Comparison of ENCODE assay signal across 8 cellular contexts in genomic region chr16:11796227-11797165, GRCh38. TPM values are rescaled to one million over a fixed set of nuclear protein-coding genes. Genes with fewer than 3 reads are reported as not detected.
DNase-seq lines count a peak whose midpoint lies in the region; ATAC-seq and TF ChIP-seq lines count a peak whose summit lies in the region.

No MANE protein-coding gene starts in this region.

- TF ChIP-seq POLR2A in HCT116 (IDR thresholded peaks at IDR 0.05; ENCODE audit: borderline replicate concordance, extremely low read depth, insufficient read depth, insufficient read length): no peak

- peak overlapping the region; percentile 81 to 97 (median 94) for H3K27ac Mint-ChIP-seq in brain

- H3K9me2 ChIP-seq in HCT116 (ENCODE audit: insufficient read depth): no peaks in the 10 kb centered on the region

- H3K79me2 ChIP-seq in HCT116 (ENCODE audit: insufficient read depth, low read length): peaks cover 65% of the 10 kb centered on the region

- DNase-seq in EH (ENCODE audit: low read depth) (peak; percentile 66), HCT116 (ENCODE audit: low read depth, low spot score) (no peak), RPMI7951 (ENCODE audit: low read depth) (peak; percentile 63), retina (peak; percentile 77), NCI-H2107 treated with DMSO at 0.1 percent for 48 hours (lab: John Stamatoyannopoulos, UW; ENCODE audit: unreplicated experiment) (no peak), DMS79 treated with DMSO at 0.1 percent for 48 hours (lab: John Stamatoyannopoulos, UW) (no peak)

- H3K27ac ChIP-seq in HCT116 (ENCODE audit: low read depth, low read length): peak overlapping the region; percentile 91

- CTCF ChIA-PET in HCT116 (lab: Charles Lee): interaction anchor here (0.8 to 1.2 kb wide), 5 partner anchors 9 to 264 kb away, joined by 3 to 6 read pairs (median 4); no protein-coding TSS in a partner anchor

- intact Hi-C loops in HCT116 (cut with micrococcal nuclease): no loop called here

- peaks cover 9% of the 10 kb centered on the region for H3K27me3 Mint-ChIP-seq in brain

- H3K9ac ChIP-seq in HCT116 (ENCODE audit: low read length) (peak overlapping the region; percentile 91), iPS-15b (ENCODE audit: low read depth, low read length) (peak overlapping the region; percentile 73)

- H3K4me3 ChIP-seq in HCT116 (replicated peaks in 1 of 2; ENCODE audit: low read depth in 1 of 2, low read length in 2 of 2): peak overlapping the region; percentile 94 to 97
- H3K4me3 ChIP-seq in iPS-15b (ENCODE audit: low read depth, low read length): peak overlapping the region; percentile 60

- H3K36me3 Mint-ChIP-seq in brain: peaks cover 22% of the 10 kb centered on the region

- POLR2A ChIA-PET in HCT116 (lab: Charles Lee): interaction anchor here (0.8 to 1.5 kb wide), 4 partner anchors 14 to 53 kb away, joined by 3 to 10 read pairs (median 4); partner anchors contain the start of gene TXNDC11

- peak; percentile 24 for ATAC-seq in HCT116

- H3K27me3 ChIP-seq in HCT116 (ENCODE audit: insufficient read depth, low read length) (no peaks in the 10 kb centered on the region), iPS-15b (ENCODE audit: control insufficient read depth, insufficient read depth, low read length) (no peaks in the 10 kb centered on the region)

- peak overlapping the region; percentile 93 for H3K4me2 ChIP-seq in HCT116 (ENCODE audit: low read length)

- peaks cover 7 to 23% of the 10 kb centered on the region in 2 experiments; a peak in 3 of 4 replicates for H3K4me1 ChIP-seq in HCT116 (ENCODE audit: control insufficient read depth in 1 of 2, insufficient read depth in 2 of 2, low read length in 2 of 2)
- peaks cover 5% of the 10 kb centered on the region for H3K4me1 ChIP-seq in iPS-15b (ENCODE audit: control insufficient read depth, insufficient read depth, low read length)

- H3K4me1 Mint-ChIP-seq in brain: peaks cover 84% of the 10 kb centered on the region

- H3K9me3 ChIP-seq in HCT116 (ENCODE audit: control insufficient read depth in 1 of 2, insufficient read depth in 1 of 2, low read depth in 1 of 2, low read length in 2 of 2): no peaks in the 10 kb centered on the region
- H3K9me3 ChIP-seq in iPS-15b (ENCODE audit: control insufficient read depth, insufficient read depth, low read length): no peaks in the 10 kb centered on the region

- no peak overlapping the region for H2AFZ ChIP-seq in HCT116 (ENCODE audit: low read depth, low read length, poor library complexity, severe bottlenecking)

- H3K9me3 Mint-ChIP-seq in brain: peaks cover 0 to 3% (median 0%) of the 10 kb centered on the region in 5 experiments

- RAD21 ChIA-PET in HCT116 (lab: Charles Lee; ENCODE audit: low non-redundant PET in 1 of 2, low total read pairs in 2 of 2, uncharacterized antibody in 2 of 2, unreplicated experiment in 2 of 2): no interaction called here

- peaks cover 3% of the 10 kb centered on the region; the same call in 1 of the 2 replicates for H4K20me1 ChIP-seq in HCT116 (ENCODE audit: insufficient read depth)

- TF ChIP-seq CTCF in HCT116 (IDR thresholded peaks at IDR 0.05 in 2 of 3, conservative IDR thresholded peaks at IDR 0.05 in 1 of 3; ENCODE audit: borderline replicate concordance in 1 of 3, insufficient read depth in 1 of 3, low read depth in 2 of 3, low read length in 2 of 3) (no peak), brain (conservative IDR thresholded peaks at IDR 0.05) (peak in 1 of 2 experiments; percentile 11)

- H3K36me3 ChIP-seq in HCT116 (ENCODE audit: control insufficient read depth in 1 of 2, insufficient read depth in 2 of 2, low read length in 2 of 2) (no peaks in the 10 kb centered on the region; a peak in 1 of 4 replicates), iPS-15b (ENCODE audit: control insufficient read depth, insufficient read depth, low read length) (no peaks in the 10 kb centered on the region)

- no TSS peak for BruUV-seq in HCT116 (replicated peaks; lab: Mats Ljungman, UMichigan)

- TF ChIP-seq RAD21 in HCT116 (IDR thresholded peaks at IDR 0.05; ENCODE audit: low read depth): no peak

- H3K4me3 Mint-ChIP-seq in brain: peak overlapping the region; percentile 88 to 95 (median 91)

TF ChIP-seq in HCT116, 20 proteins besides CTCF, POLR2A, EP300 and RAD21:
- TF ChIP-seq MAX (IDR thresholded peaks at IDR 0.05) (no peak), POLR2AphosphoS5 (IDR thresholded peaks at IDR 0.05; ENCODE audit: low read depth, low read length) (peak; percentile 37; the same call in 1 of the 2 replicates), SIN3A (IDR thresholded peaks at IDR 0.05; ENCODE audit: low read depth) (no peak), CBX3 (IDR thresholded peaks at IDR 0.05; ENCODE audit: low read depth) (no peak), SP1 (IDR thresholded peaks at IDR 0.05; ENCODE audit: low read depth) (no peak), ZFX (IDR thresholded peaks at IDR 0.05) (peak; percentile 15; the same call in 1 of the 2 replicates), TCF7L2 (IDR thresholded peaks at IDR 0.05; ENCODE audit: borderline replicate concordance, extremely low read depth, insufficient read depth, insufficient read length) (no peak), FOSL1 (IDR thresholded peaks at IDR 0.05; ENCODE audit: low read depth) (no peak), ATF3 (IDR thresholded peaks at IDR 0.05) (no peak), SRF (IDR thresholded peaks at IDR 0.05; ENCODE audit: low read depth) (no peak)

RNA-seq across cellular contexts. Expression of gene ZC3H7A, which starts 0.6 kb away (rescaled TPM):
- 33.4 TPM for total RNA-seq in HCT116 (2021; ENCODE audit: unreplicated experiment)
- polyA plus RNA-seq in HCT116 (2012): 14.8 and 15.7 TPM in 2 replicates
- 22.1 and 32.4 TPM in 2 replicates for total RNA-seq in RPMI7951 (2014; rRNA removed; shearing (Covaris generic))
- polyA plus RNA-seq in brain (ENCODE audit: insufficient read depth, low read depth, low replicate concordance): 15.2 TPM

RNA-seq across cellular contexts. Expression of gene TXNDC11, which starts 53.8 kb away (rescaled TPM):
- total RNA-seq in HCT116 (2021; ENCODE audit: unreplicated experiment): 26.8 TPM
- 25.3 and 26.1 TPM in 2 replicates for polyA plus RNA-seq in HCT116 (2012)
- 18.8 and 21.7 TPM in 2 replicates for total RNA-seq in RPMI7951 (2014; rRNA removed; shearing (Covaris generic))
- polyA plus RNA-seq in brain (ENCODE audit: insufficient read depth, low read depth, low replicate concordance): 19.8 TPM

RNA-seq across cellular contexts. Expression of gene RSL1D1, which starts 54.8 kb away (rescaled TPM):
- total RNA-seq in HCT116 (2021; ENCODE audit: unreplicated experiment): 291 TPM
- 55.7 and 73.4 TPM in 2 replicates for polyA plus RNA-seq in HCT116 (2012)
- total RNA-seq in RPMI7951 (2014; rRNA removed; shearing (Covaris generic)): 118 and 137 TPM in 2 replicates
- 66.8 TPM for polyA plus RNA-seq in brain (ENCODE audit: insufficient read depth, low read depth, low replicate concordance)

Comparison
In these comparisons a context has a peak if more than half of its experiments do, and no peak if none do; other contexts are left out.
1. DNase-seq: peak in EH (single experiment), RPMI7951 (single experiment) and retina (single experiment); none in HCT116 (single experiment), NCI-H2107 treated with DMSO at 0.1 percent for 48 hours (single experiment) and DMS79 treated with DMSO at 0.1 percent for 48 hours (single experiment).